ENCODE assay signal across 21 cellular contexts in the genomic region with DNA sequence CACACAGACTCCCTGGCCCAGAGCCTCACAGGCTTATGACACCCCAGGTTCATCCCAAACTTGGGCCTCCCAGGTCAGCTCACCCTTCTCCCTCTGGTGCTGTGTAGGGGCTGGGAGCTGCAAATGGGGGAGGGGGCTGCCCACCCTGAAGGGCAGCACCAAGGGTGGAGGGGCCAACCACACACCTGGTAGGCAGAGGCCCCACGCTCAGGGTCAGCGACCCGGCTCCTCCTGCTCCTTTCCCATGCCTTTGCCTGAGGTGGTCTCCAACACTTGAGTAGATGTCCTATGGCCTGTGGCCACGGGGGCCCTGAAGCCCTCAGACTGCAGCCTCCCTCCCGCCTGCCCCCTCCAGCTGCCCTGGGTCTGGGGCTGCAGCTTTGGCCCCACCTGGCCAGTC. TPM values are rescaled to one million over a fixed set of nuclear protein-coding genes. Genes with fewer than 3 reads are reported as not detected.
"Had no signal": no experiment of that assay in that cellular context is flagged by ENCODE, and none has a peak within 500 bp of the region (broad histone marks: within the 10 kb centered on the region; RNA-seq: fewer than 3 reads in every experiment).

No MANE protein-coding gene starts in this region.

- H3K27ac Mint-ChIP-seq: IgD-negative memory B cell, T-cell had no signal

- H3K36me3 Mint-ChIP-seq: IgD-negative memory B cell, T-cell had no signal

- H3K9me3 ChIP-seq: SK-N-SH had no signal

- H3K27ac ChIP-seq: HL-60, KMS-11, RWPE1 had no signal

- H3K4me1 Mint-ChIP-seq: IgD-negative memory B cell, T-cell had no signal

- H3K9me3 Mint-ChIP-seq: IgD-negative memory B cell, T-cell had no signal

- H3K27me3 Mint-ChIP-seq: IgD-negative memory B cell, T-cell had no signal

- H3K4me3 Mint-ChIP-seq: IgD-negative memory B cell, T-cell had no signal

- DNase-seq: Kasumi-1, MM.1S, NCI-H1092 treated with DMSO at 0.1 percent for 48 hours, NCI-H1436, NCI-H187, NCI-H2029, NCI-H2081 treated with DMSO at 0.1 percent for 48 hours, NCI-H2227 treated with DMSO at 0.1 percent for 48 hours, NCI-H524 treated with DMSO at 0.1 percent for 48 hours, NCI-H69, NCI-H774, SHP77, SK-N-SH, SW 1271, T-cell had no signal

- H3K4me2 ChIP-seq: KMS-11, SK-N-SH had no signal

- H3K9me2 ChIP-seq: SK-N-SH had no signal

- H3K4me3 ChIP-seq: K562 had no signal

RNA-seq across cellular contexts. Expression of a gene that starts 26.5 kb away (rescaled TPM):
- total RNA-seq: K562, M059J had no signal
- polyA plus RNA-seq: IgD-negative memory B cell had no signal
